Comparison of ENCODE assay signal across 21 cellular contexts in genomic region chr7:140327261-140327661, GRCh38.
"Had no signal": no experiment of that assay in that cellular context is flagged by ENCODE, and none has a peak within 500 bp of the region (broad histone marks: within the 10 kb centered on the region; RNA-seq: fewer than 3 reads in every experiment).

No MANE protein-coding gene starts in this region.

- H3K9me3 Mint-ChIP-seq: activated T-helper 2 cell treated with anti-CD3 and anti-CD28 coated beads, Interferon-gamma antibody, Interleukin-2, Interleukin-4, amounts not matched to agents 10 μg/mL and 5 μg/mL and 100 μg/mL, durations not matched to agents 14 hours and 24 hours and 36 hours; T-cell; T-helper 2 cell treated with Interferon-gamma antibody and Interleukin-4, amounts not matched to agents 5 μg/mL and 100 μg/mL, for 36 hours had no signal

- H3K36me3 Mint-ChIP-seq: activated naive CD8-positive, alpha-beta T cell had no signal

- H3K9me3 ChIP-seq: adrenal gland, ascending aorta, esophagus muscularis mucosa, heart left ventricle, thoracic aorta, upper lobe of left lung had no signal

- H3K27ac ChIP-seq: adrenal gland, brain microvascular endothelial cell, thoracic aorta, upper lobe of left lung had no signal

- H3K27me3 Mint-ChIP-seq: activated naive CD8-positive, alpha-beta T cell; T-cell had no signal

- H3K27ac Mint-ChIP-seq: activated naive CD8-positive, alpha-beta T cell; activated T-helper 2 cell treated with anti-CD3 and anti-CD28 coated beads, Interferon-gamma antibody, Interleukin-2, Interleukin-4, amounts not matched to agents 10 μg/mL and 5 μg/mL and 100 μg/mL, durations not matched to agents 14 hours and 24 hours and 36 hours; T-cell; T-helper 2 cell treated with Interferon-gamma antibody and Interleukin-4, amounts not matched to agents 5 μg/mL and 100 μg/mL, for 36 hours had no signal

- H3K36me3 ChIP-seq: adrenal gland, brain microvascular endothelial cell, thoracic aorta, upper lobe of left lung had no signal

- H3K27me3 ChIP-seq: adrenal gland, ascending aorta, brain microvascular endothelial cell, esophagus muscularis mucosa, heart left ventricle, upper lobe of left lung had no signal

- H3K4me3 ChIP-seq: adrenal gland, ascending aorta, esophagus muscularis mucosa, heart left ventricle, thoracic aorta, upper lobe of left lung had no signal

- DNase-seq: activated CD4-positive, alpha-beta T cell treated with anti-CD3 and anti-CD28 coated beads for 1 hour; activated CD4-positive, alpha-beta T cell treated with anti-CD3 and anti-CD28 coated beads, Interleukin-2, amount 50 U/mL, for 1 hour; activated naive CD4-positive, alpha-beta T cell; activated T-cell treated with anti-CD3 and anti-CD28 coated beads, Interleukin-2, amount 50 U/mL, for 1 hour; adrenal gland; brain microvascular endothelial cell; caudate nucleus; effector memory CD4-positive, alpha-beta T cell; heart left ventricle; occipital lobe; posterior cingulate gyrus; stimulated activated CD4-positive, alpha-beta T cell treated with anti-CD3 and anti-CD28 coated beads, Interleukin-4, amount 100 ng/mL, for 24 hours; stimulated activated naive CD4-positive, alpha-beta T cell treated with Interleukin-2 at 50 U/mL for 16 hours; T-cell; upper lobe of left lung had no signal

- H3K4me3 Mint-ChIP-seq: activated naive CD8-positive, alpha-beta T cell; T-cell; T-helper 2 cell treated with Interferon-gamma antibody and Interleukin-4, amounts not matched to agents 5 μg/mL and 100 μg/mL, for 36 hours had no signal

- ATAC-seq: T-cell had no signal
